In genomic region chr2:145800201-145801091, GRCh38 we compare ENCODE assay signal across 13 cellular contexts.
DNase-seq lines count a peak whose midpoint lies in the region; ATAC-seq and TF ChIP-seq lines count a peak whose summit lies in the region.
"Had no signal": no experiment of that assay in that cellular context is flagged by ENCODE, and none has a peak within 500 bp of the region (broad histone marks: within the 10 kb centered on the region; RNA-seq: fewer than 3 reads in every experiment).

No MANE protein-coding gene starts in this region.

- H3K4me3 ChIP-seq in choroid plexus epithelial cell (ENCODE audit: low read depth, low read length) = no peak overlapping the region
- H3K4me3 ChIP-seq in lung = no peak overlapping the region
- no peak overlapping the region for H3K4me3 ChIP-seq in spleen
- H3K4me3 ChIP-seq: suprapubic skin had no signal

- peak; percentile 47 for ATAC-seq in lung (ENCODE audit: insufficient read depth, low FRiP score)
- no peak for ATAC-seq in activated CD8-positive, alpha-beta memory T cell treated with anti-CD3 and anti-CD28 coated beads, Interleukin-2, amount 10 ng/mL, durations not matched to agents 7 days and 5 days
- no peak for ATAC-seq in GM18867 (IDR thresholded peaks at IDR 0.05; ENCODE audit: unreplicated experiment)
- no peak for ATAC-seq in GM19395 (IDR thresholded peaks at IDR 0.05; ENCODE audit: unreplicated experiment)
- ATAC-seq: naive thymus-derived CD8-positive, alpha-beta T cell had no signal

- no peak overlapping the region for H3K27ac ChIP-seq in lung (ENCODE audit: low read depth in 1 of 2, low read length in 1 of 2)
- H3K27ac ChIP-seq in spleen = no peak overlapping the region
- H3K27ac ChIP-seq: suprapubic skin had no signal

- TF ChIP-seq CTCF in choroid plexus epithelial cell (conservative IDR thresholded peaks at IDR 0.05; ENCODE audit: low read depth, low read length) (no peak), lung (IDR thresholded peaks at IDR 0.05; ENCODE audit: control extremely low read depth, extremely low read depth) (no peak), spleen (IDR thresholded peaks at IDR 0.05 in 8 of 11, conservative IDR thresholded peaks at IDR 0.05 in 3 of 11) (no peak)

- no peaks in the 10 kb centered on the region for H3K36me3 Mint-ChIP-seq in activated CD8-positive, alpha-beta memory T cell treated with anti-CD3 and anti-CD28 coated beads, Interleukin-2, amount 10 ng/mL, durations not matched to agents 7 days and 5 days
- H3K36me3 Mint-ChIP-seq: naive thymus-derived CD8-positive, alpha-beta T cell had no signal

- intact Hi-C loops in spleen (cut with DNase I; ENCODE audit: low total_unique reads) = no loop called here

- 60 to 76% methylated on average over 5 of the region's 5 CpGs for WGBS in lung, 2 donors
- 73 to 89% (median 80%) methylated on average over 5 of the region's 5 CpGs for WGBS in spleen, 5 donors

- no peaks in the 10 kb centered on the region for H3K9me3 Mint-ChIP-seq in activated CD8-positive, alpha-beta memory T cell treated with anti-CD3 and anti-CD28 coated beads, Interleukin-2, amount 10 ng/mL, durations not matched to agents 7 days and 5 days (ENCODE audit: low read depth)

- CTCF ChIA-PET in activated CD8-positive, alpha-beta memory T cell treated with anti-CD3 and anti-CD28 coated beads, Interleukin-2, amount 10 ng/mL, durations not matched to agents 7 days and 5 days (lab: Charles Lee) = no interaction called here

- no peak for TF ChIP-seq POLR2A in spleen (IDR thresholded peaks at IDR 0.05)

- no peak overlapping the region for H3K4me3 Mint-ChIP-seq in activated CD8-positive, alpha-beta memory T cell treated with anti-CD3 and anti-CD28 coated beads, Interleukin-2, amount 10 ng/mL, durations not matched to agents 7 days and 5 days
- H3K4me3 Mint-ChIP-seq: CD4-positive, alpha-beta T cell; naive thymus-derived CD8-positive, alpha-beta T cell had no signal

- H3K36me3 ChIP-seq in lung (ENCODE audit: control insufficient read depth in 2 of 2, insufficient read depth in 2 of 2, low read length in 2 of 2) (no peaks in the 10 kb centered on the region), spleen (no peaks in the 10 kb centered on the region)
- H3K36me3 ChIP-seq: suprapubic skin had no signal

- H3K4me1 Mint-ChIP-seq in activated CD8-positive, alpha-beta memory T cell treated with anti-CD3 and anti-CD28 coated beads, Interleukin-2, amount 10 ng/mL, durations not matched to agents 7 days and 5 days = no peaks in the 10 kb centered on the region
- H3K4me1 Mint-ChIP-seq: naive thymus-derived CD8-positive, alpha-beta T cell had no signal

- H3K4me1 ChIP-seq in lung (ENCODE audit: control insufficient read depth in 2 of 2, insufficient read depth in 2 of 2, low read length in 2 of 2) = no peaks in the 10 kb centered on the region
- H3K4me1 ChIP-seq in spleen = no peaks in the 10 kb centered on the region
- H3K4me1 ChIP-seq: suprapubic skin had no signal

- no peaks in the 10 kb centered on the region for H3K27me3 ChIP-seq in lung (ENCODE audit: control insufficient read depth, insufficient read depth)
- no peaks in the 10 kb centered on the region for H3K27me3 ChIP-seq in spleen (replicated peaks in 1 of 7)
- H3K27me3 ChIP-seq: suprapubic skin had no signal

- H3K27me3 Mint-ChIP-seq in activated CD8-positive, alpha-beta memory T cell treated with anti-CD3 and anti-CD28 coated beads, Interleukin-2, amount 10 ng/mL, durations not matched to agents 7 days and 5 days = no peaks in the 10 kb centered on the region
- H3K27me3 Mint-ChIP-seq: CD4-positive, alpha-beta T cell; naive thymus-derived CD8-positive, alpha-beta T cell had no signal

- peak; percentile 26 for DNase-seq in ELR (ENCODE audit: low read depth)
- peak; percentile 56 for DNase-seq in NCI-H1105 treated with DMSO at 0.1 percent for 48 hours (lab: John Stamatoyannopoulos, UW)
- peak; percentile 53 for DNase-seq in choroid plexus epithelial cell (ENCODE audit: low read depth)
- no peak for DNase-seq in lung (ENCODE audit: low spot score)
- DNase-seq in activated CD8-positive, alpha-beta memory T cell treated with anti-CD3 and anti-CD28 coated beads, Interleukin-2, amount 10 ng/mL, durations not matched to agents 7 days and 5 days = no peak
- no peak for DNase-seq in spleen
- DNase-seq: activated CD4-positive, alpha-beta T cell treated with anti-CD3 and anti-CD28 coated beads, Interleukin-2, amount 50 U/mL, for 48 hours; CD4-positive, alpha-beta T cell; central memory CD4-positive, alpha-beta T cell; naive thymus-derived CD8-positive, alpha-beta T cell had no signal

- H3K27ac Mint-ChIP-seq in activated CD8-positive, alpha-beta memory T cell treated with anti-CD3 and anti-CD28 coated beads, Interleukin-2, amount 10 ng/mL, durations not matched to agents 7 days and 5 days = no peak overlapping the region
- H3K27ac Mint-ChIP-seq: CD4-positive, alpha-beta T cell; naive thymus-derived CD8-positive, alpha-beta T cell had no signal

- H3K9me3 ChIP-seq in lung (ENCODE audit: control insufficient read depth in 2 of 2, insufficient read depth in 1 of 2, low read length in 1 of 2) (no peaks in the 10 kb centered on the region), spleen (no peaks in the 10 kb centered on the region)
- H3K9me3 ChIP-seq: suprapubic skin had no signal

Comparison
In these comparisons a context has a peak if more than half of its experiments do, and no peak if none do; other contexts are left out.
1. DNase-seq: peak in ELR (single experiment), NCI-H1105 treated with DMSO at 0.1 percent for 48 hours (single experiment) and choroid plexus epithelial cell (single experiment); none in lung (single experiment), activated CD8-positive, alpha-beta memory T cell treated with anti-CD3 and anti-CD28 coated beads, Interleukin-2, amount 10 ng/mL, durations not matched to agents 7 days and 5 days (single experiment) and spleen (single experiment).